In genomic region chr10:92290837-92291609, GRCh38 we compare ENCODE assay signal across 8 cellular contexts. TPM values are rescaled to one million over a fixed set of nuclear protein-coding genes. Genes with fewer than 3 reads are reported as not detected.
DNase-seq lines count a peak whose midpoint lies in the region; TF ChIP-seq lines count a peak whose summit lies in the region.

Gene CPEB3 (minus strand): TSS chr10:92291078. CDS start chr10:92240350, 50,728 bp downstream.
Gene MARCHF5 (plus strand): TSS chr10:92291167. CDS start chr10:92291495, 328 bp downstream.

- H3K9me3 Mint-ChIP-seq in neural crest cell: no peaks in the 10 kb centered on the region

- peaks cover 42% of the 10 kb centered on the region for H3K4me1 ChIP-seq in Loucy (ENCODE audit: insufficient read depth, low read length, poor library complexity, severe bottlenecking)
- peaks cover 14% of the 10 kb centered on the region for H3K4me1 ChIP-seq in stomach smooth muscle (ENCODE audit: control insufficient read depth, insufficient read depth, low read length)

- peak within 1 kb of the TSS; percentile 98 for H2AFZ ChIP-seq in Loucy (ENCODE audit: low read length)

- H3K4me2 ChIP-seq in Loucy (ENCODE audit: low read depth, low read length, poor library complexity, severe bottlenecking): peak within 1 kb of the TSS; percentile 86

- peaks cover 3% of the 10 kb centered on the region for H3K36me3 ChIP-seq in H7 (replicated peaks; ENCODE audit: control insufficient read depth, insufficient read depth, low read length)
- H3K36me3 ChIP-seq in Loucy (ENCODE audit: insufficient read depth, low read length): no peaks in the 10 kb centered on the region
- H3K36me3 ChIP-seq in stomach smooth muscle (ENCODE audit: control insufficient read depth in 2 of 2, insufficient read depth in 2 of 2, low read length in 2 of 2): no peaks in the 10 kb centered on the region

- no peaks in the 10 kb centered on the region for H3K9me2 ChIP-seq in Loucy (replicated peaks; ENCODE audit: low read depth, low read length)

- H3K27me3 ChIP-seq in H7 (ENCODE audit: control insufficient read depth, insufficient read depth, low read length) (no peaks in the 10 kb centered on the region), Loucy (ENCODE audit: insufficient read depth, low read length, poor library complexity, severe bottlenecking) (peaks cover 5% of the 10 kb centered on the region), stomach smooth muscle (ENCODE audit: control insufficient read depth in 1 of 2, insufficient read depth in 2 of 2, low read length in 2 of 2) (no peaks in the 10 kb centered on the region)

- peaks cover 29% of the 10 kb centered on the region for H3K4me1 Mint-ChIP-seq in neural crest cell

- H3K36me3 Mint-ChIP-seq in neural crest cell (ENCODE audit: low read depth): no peaks in the 10 kb centered on the region

- peaks cover 46% of the 10 kb centered on the region for H4K20me1 ChIP-seq in Loucy (ENCODE audit: insufficient read depth, low read length, poor library complexity, severe bottlenecking)

- H3K79me2 ChIP-seq in Loucy (ENCODE audit: insufficient read depth, low read length): peaks cover 73% of the 10 kb centered on the region

- TF ChIP-seq CTCF in Loucy (conservative IDR thresholded peaks at IDR 0.05; ENCODE audit: low read length): peak; percentile 52
- TF ChIP-seq CTCF in fibroblast of villous mesenchyme (IDR thresholded peaks at IDR 0.05; ENCODE audit: insufficient read depth, low read depth, low read length): peak; percentile 69
- TF ChIP-seq CTCF in neural crest cell (conservative IDR thresholded peaks at IDR 0.05): peak; percentile 80

- H3K4me3 ChIP-seq in H7 (ENCODE audit: insufficient read depth, low read depth, low read length) (peak within 1 kb of the TSS; percentile 98), Loucy (ENCODE audit: low read length, poor library complexity, severe bottlenecking) (peak within 1 kb of the TSS; percentile 92), fibroblast of villous mesenchyme (ENCODE audit: low read depth, low read length) (peak within 1 kb of the TSS; percentile 96), stomach smooth muscle (ENCODE audit: low read length in 2 of 2) (peak within 1 kb of the TSS; percentile 90 to 95)

- H3K27ac ChIP-seq in stomach smooth muscle (ENCODE audit: low read length): peak within 1 kb of the TSS; percentile 77

- in situ Hi-C loops in G401 (cut with HindIII; ENCODE audit: low sequenced_read_pairs): no loop called here

- peak within 1 kb of the TSS; percentile 99 for H3K9ac ChIP-seq in Loucy (ENCODE audit: low read depth, low read length, poor library complexity, severe bottlenecking)
- H3K9ac ChIP-seq in stomach smooth muscle (ENCODE audit: low read length in 2 of 2): peak within 1 kb of the TSS; percentile 89 to 98

- peaks cover 3% of the 10 kb centered on the region for H3K27me3 Mint-ChIP-seq in neural crest cell (ENCODE audit: low read depth)

- H3K9me3 ChIP-seq in Loucy (ENCODE audit: insufficient read depth, low read depth, low read length): no peaks in the 10 kb centered on the region
- no peaks in the 10 kb centered on the region for H3K9me3 ChIP-seq in stomach smooth muscle (ENCODE audit: control insufficient read depth in 2 of 2, low read length in 2 of 2)

- TF ChIP-seq POLR2A in Raji (IDR thresholded peaks at IDR 0.05; ENCODE audit: insufficient read depth, low read depth, low read length): peak; percentile 69

- DNase-seq in G401 (ENCODE audit: low spot score): peak; percentile 96
- DNase-seq in H7: peak; percentile 94
- peak; percentile 89 for DNase-seq in activated gamma-delta T cell (lab: John Stamatoyannopoulos, UW)
- peak; percentile 96 for DNase-seq in fibroblast of villous mesenchyme (ENCODE audit: low read depth)
- DNase-seq in neural crest cell (ENCODE audit: low read depth, low spot score): peak; percentile 92

- peak within 1 kb of the TSS; percentile 90 for H3K4me3 Mint-ChIP-seq in neural crest cell

- 0 out of 2 replicates have a peak, but pooled peaks cover 3% of the 10 kb centered on the region for H3F3A ChIP-seq in Loucy (ENCODE audit: low read depth)

- peak within 1 kb of the TSS; percentile 89 for H3K27ac Mint-ChIP-seq in neural crest cell (ENCODE audit: unreplicated experiment)

RNA-seq across cellular contexts. Expression of gene CPEB3, which starts in this region (rescaled TPM):
- total RNA-seq in G401 (2014; rRNA removed; shearing (Covaris generic)): 1.1 and 2.0 TPM in 2 replicates
- total RNA-seq in H7 (2014; rRNA removed; shearing (Covaris generic)): 0.62 and 0.92 TPM in 2 replicates
- total RNA-seq in fibroblast of villous mesenchyme (0.43 and 0.64 TPM in 2 replicates), neural crest cell (1.4 and 1.6 TPM in 2 replicates)

RNA-seq across cellular contexts. Expression of gene MARCHF5, which starts in this region (rescaled TPM):
- 35.1 and 45.1 TPM in 2 replicates for total RNA-seq in G401 (2014; rRNA removed; shearing (Covaris generic))
- total RNA-seq in H7 (2014; rRNA removed; shearing (Covaris generic)): 7.9 and 11.6 TPM in 2 replicates
- 10.3 and 13.4 TPM in 2 replicates for total RNA-seq in fibroblast of villous mesenchyme
- 56.2 and 56.3 TPM in 2 replicates for total RNA-seq in neural crest cell

Comparison
In these comparisons a context has a peak if more than half of its experiments do, and no peak if none do; other contexts are left out.
1. Peak in every context shown above with its lines: DNase-seq, H3K4me3 ChIP-seq and H3K27ac ChIP-seq.